Comparison of ENCODE assay signal across 17 cellular contexts in the genomic region with DNA sequence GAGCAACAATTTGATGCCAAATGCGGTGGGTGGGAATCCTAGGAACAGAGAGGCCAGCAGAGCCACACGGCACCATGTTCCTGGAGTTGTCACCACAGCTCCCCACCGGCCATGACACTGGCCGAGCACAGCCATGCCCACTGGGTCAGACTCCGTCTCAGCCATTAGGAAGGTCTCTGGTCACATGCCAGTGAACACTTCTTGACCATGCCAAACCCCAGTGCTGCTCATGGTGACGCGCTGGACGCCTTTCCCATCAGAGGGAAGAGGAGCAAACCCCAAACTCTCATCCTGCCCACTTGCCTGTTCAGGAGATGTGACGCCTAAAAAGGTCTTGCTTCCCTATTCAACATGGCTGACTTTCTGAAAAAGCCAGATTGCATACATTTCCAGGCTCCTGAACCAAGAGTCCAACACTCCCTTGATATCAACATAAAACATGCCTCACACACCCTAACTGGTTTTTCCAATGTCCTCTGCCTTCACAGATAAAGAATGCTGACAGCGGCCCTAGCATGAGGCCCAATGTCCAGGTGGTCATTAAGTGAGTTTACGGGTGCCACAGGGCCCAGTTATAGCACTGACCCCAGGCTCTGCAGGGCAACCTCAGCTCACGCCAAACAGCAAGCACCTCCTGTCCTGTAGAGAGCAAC. TPM values are rescaled to one million over a fixed set of nuclear protein-coding genes. Genes with fewer than 3 reads are reported as not detected.
DNase-seq lines count a peak whose midpoint lies in the region; ATAC-seq, FAIRE-seq and TF ChIP-seq lines count a peak whose summit lies in the region.
"Had no signal": no experiment of that assay in that cellular context is flagged by ENCODE, and none has a peak within 500 bp of the region (broad histone marks: within the 10 kb centered on the region; RNA-seq: fewer than 3 reads in every experiment).

No MANE protein-coding gene starts in this region.

- TF ChIP-seq POLR2A in HepG2 (IDR thresholded peaks at IDR 0.05; ENCODE audit: insufficient read depth in 1 of 2, low read depth in 2 of 2, low read length in 2 of 2) (no peak), right lobe of liver (IDR thresholded peaks at IDR 0.05) (no peak)

- H2AFZ ChIP-seq in HepG2 (ENCODE audit: low read length) = no peak overlapping the region
- no peak overlapping the region for H2AFZ ChIP-seq in smooth muscle cell (ENCODE audit: low read depth)

- no peaks in the 10 kb centered on the region for H3K9me3 Mint-ChIP-seq in endodermal cell
- H3K9me3 Mint-ChIP-seq in stimulated activated memory B cell treated with anti-CD40 and anti-IgM and Interleukin-4, amounts not matched to agents 10 μg/mL and 1 μg/mL and 100 μg/mL, for 72 hours = no peaks in the 10 kb centered on the region
- H3K9me3 Mint-ChIP-seq: CD4-positive, alpha-beta T cell had no signal

- H3K4me1 ChIP-seq in HepG2 (ENCODE audit: insufficient read depth, low read length) = no peaks in the 10 kb centered on the region
- H3K4me1 ChIP-seq in right lobe of liver = no peaks in the 10 kb centered on the region
- no peaks in the 10 kb centered on the region for H3K4me1 ChIP-seq in endodermal cell (ENCODE audit: control insufficient read depth, insufficient read depth, low read length)
- H3K4me1 ChIP-seq in smooth muscle cell (ENCODE audit: low read depth) = no peaks in the 10 kb centered on the region
- H3K4me1 ChIP-seq: HAP-1 had no signal

- DNase-seq in HepG2 (ENCODE audit: low spot score) (no peak), right lobe of liver (no peak), endodermal cell (no peak), mesenteric fat pad (ENCODE audit: low spot score) (peak; percentile 57), smooth muscle cell (lab: John Stamatoyannopoulos, UW; ENCODE audit: unreplicated experiment) (no peak), pons (ENCODE audit: low spot score) (no peak)
- DNase-seq: C1 segment of cervical spinal cord; CD4-positive, alpha-beta T cell; DMS79; GOT3 had no signal

- H3K9me3 ChIP-seq in HepG2 (ENCODE audit: low read length) = no peaks in the 10 kb centered on the region
- H3K9me3 ChIP-seq in right lobe of liver = no peaks in the 10 kb centered on the region
- H3K9me3 ChIP-seq in endodermal cell (ENCODE audit: control insufficient read depth, low read length) = no peaks in the 10 kb centered on the region
- no peaks in the 10 kb centered on the region for H3K9me3 ChIP-seq in smooth muscle cell (replicated peaks; ENCODE audit: low read depth)
- H3K9me3 ChIP-seq: HAP-1 had no signal

- WGBS in HepG2 (ENCODE audit: low lambda C conversion rate) = 34% methylated on average over 10 of the region's 12 CpGs
- no CpG with 5 or more reads among the region's 12 CpGs for WGBS in right lobe of liver (ENCODE audit: insufficient coverage, low coverage, low lambda C conversion rate, missing lambda C conversion rate)
- 93 to 94% methylated on average over 11 to 12 of the region's 12 CpGs for WGBS in endodermal cell (ENCODE audit: insufficient coverage in 1 of 2, insufficient read length in 1 of 2), 2 experiments
- 96% methylated on average over 12 of the region's 12 CpGs for WGBS in smooth muscle cell (ENCODE audit: low lambda C conversion rate)

- ATAC-seq in HepG2 (peak; percentile 31; the same call in 1 of the 3 replicates), right lobe of liver (no peak)
- peak; percentile 12 for ATAC-seq in stimulated activated memory B cell treated with anti-CD40 and anti-IgM and Interleukin-4, amounts not matched to agents 10 μg/mL and 1 μg/mL and 100 μg/mL, for 72 hours
- ATAC-seq: GM12878 had no signal

- no peaks in the 10 kb centered on the region for H3K4me1 Mint-ChIP-seq in endodermal cell
- peaks cover 6% of the 10 kb centered on the region for H3K4me1 Mint-ChIP-seq in stimulated activated memory B cell treated with anti-CD40 and anti-IgM and Interleukin-4, amounts not matched to agents 10 μg/mL and 1 μg/mL and 100 μg/mL, for 72 hours
- H3K4me1 Mint-ChIP-seq: B cell had no signal

- H3K4me3 ChIP-seq in HepG2 (replicated peaks in 1 of 3; ENCODE audit: insufficient read depth in 1 of 3, low read depth in 2 of 3, low read length in 3 of 3) (no peak overlapping the region), right lobe of liver (no peak overlapping the region), endodermal cell (ENCODE audit: low read length) (no peak overlapping the region), smooth muscle cell (no peak overlapping the region)
- H3K4me3 ChIP-seq: GM12878, HAP-1 had no signal

- no peaks in the 10 kb centered on the region for H3K27me3 Mint-ChIP-seq in endodermal cell (ENCODE audit: insufficient read depth)
- H3K27me3 Mint-ChIP-seq in stimulated activated memory B cell treated with anti-CD40 and anti-IgM and Interleukin-4, amounts not matched to agents 10 μg/mL and 1 μg/mL and 100 μg/mL, for 72 hours = peaks cover 9% of the 10 kb centered on the region

- no peaks in the 10 kb centered on the region for H3F3A ChIP-seq in smooth muscle cell (ENCODE audit: low read depth)

- TF ChIP-seq EP300 in HepG2 (IDR thresholded peaks at IDR 0.05; ENCODE audit: low read depth in 2 of 2, low read length in 2 of 2) (no peak), HepG2 (CRISPR knock-in tag; IDR thresholded peaks at IDR 0.05; ENCODE audit: borderline replicate concordance) (no peak)

- TF ChIP-seq CTCF in HepG2 (CRISPR knock-in tag; IDR thresholded peaks at IDR 0.05) (no peak), right lobe of liver (IDR thresholded peaks at IDR 0.05) (no peak), endodermal cell (conservative IDR thresholded peaks at IDR 0.05) (no peak), smooth muscle cell (IDR thresholded peaks at IDR 0.05; ENCODE audit: borderline replicate concordance, insufficient read depth, poor library complexity, severe bottlenecking) (no peak)

- H3K36me3 Mint-ChIP-seq in endodermal cell (ENCODE audit: low read depth) = no peaks in the 10 kb centered on the region
- no peaks in the 10 kb centered on the region for H3K36me3 Mint-ChIP-seq in stimulated activated memory B cell treated with anti-CD40 and anti-IgM and Interleukin-4, amounts not matched to agents 10 μg/mL and 1 μg/mL and 100 μg/mL, for 72 hours

- no peak overlapping the region for H3K4me3 Mint-ChIP-seq in endodermal cell
- no peak overlapping the region for H3K4me3 Mint-ChIP-seq in stimulated activated memory B cell treated with anti-CD40 and anti-IgM and Interleukin-4, amounts not matched to agents 10 μg/mL and 1 μg/mL and 100 μg/mL, for 72 hours
- H3K4me3 Mint-ChIP-seq: B cell; CD4-positive, alpha-beta T cell had no signal

- H3K79me2 ChIP-seq in HepG2 (ENCODE audit: insufficient read depth, low read length) (no peaks in the 10 kb centered on the region), smooth muscle cell (ENCODE audit: low read depth) (no peaks in the 10 kb centered on the region)

- CTCF ChIA-PET in HepG2 (lab: Yijun Ruan, JAX; ENCODE audit: low intra/inter-chr PET ratio, low total read pairs) = no interaction called here

- FAIRE-seq in HepG2 (lab: Jason Lieb, UNC) = no peak
- FAIRE-seq: A204.1, GM12878, GM18507 had no signal

- peak overlapping the region; percentile 30 for H3K27ac Mint-ChIP-seq in endodermal cell
- H3K27ac Mint-ChIP-seq in stimulated activated memory B cell treated with anti-CD40 and anti-IgM and Interleukin-4, amounts not matched to agents 10 μg/mL and 1 μg/mL and 100 μg/mL, for 72 hours = no peak overlapping the region
- H3K27ac Mint-ChIP-seq: B cell; CD4-positive, alpha-beta T cell had no signal

- in situ Hi-C loops in HepG2 (cut with HindIII; ENCODE audit: extremely low pct_ligation_motif_present, low pct_unique_long_range_greater_than_20kb) = no loop called here

- H3K9ac ChIP-seq in HepG2 (ENCODE audit: insufficient read depth, low read depth, low read length) = no peak overlapping the region
- H3K9ac ChIP-seq in endodermal cell (ENCODE audit: extremely low read depth, low read length, poor library complexity, severe bottlenecking) = no peak overlapping the region
- no peak overlapping the region for H3K9ac ChIP-seq in smooth muscle cell (ENCODE audit: low read depth)

- BruUV-seq in HepG2 (replicated peaks; lab: Mats Ljungman, UMichigan) = no TSS peak

- TF ChIP-seq RAD21 in HepG2 (CRISPR knock-in tag; IDR thresholded peaks at IDR 0.05) = no peak

- no peaks in the 10 kb centered on the region for H4K20me1 ChIP-seq in HepG2 (ENCODE audit: insufficient read depth, low read length)
- H4K20me1 ChIP-seq in smooth muscle cell (ENCODE audit: low read depth) = no peaks in the 10 kb centered on the region

- POLR2A ChIA-PET in HepG2 (lab: Yijun Ruan, JAX) = no interaction called here

- intact Hi-C loops in HepG2 (cut with micrococcal nuclease; ENCODE audit: unreplicated experiment) (no loop called here), right lobe of liver (cut with DNase I) (no loop called here)

- H3K27ac ChIP-seq in HepG2 (ENCODE audit: extremely low read length, insufficient read depth, low read length) (no peak overlapping the region), right lobe of liver (no peak overlapping the region), endodermal cell (ENCODE audit: low read depth, low read length) (no peak overlapping the region), smooth muscle cell (ENCODE audit: low read depth) (no peak overlapping the region)
- H3K27ac ChIP-seq: HL-60 had no signal

- H3K4me2 ChIP-seq in HepG2 (ENCODE audit: low read depth, low read length) = no peak overlapping the region
- no peak overlapping the region for H3K4me2 ChIP-seq in smooth muscle cell

- H3K27me3 ChIP-seq in HepG2 (ENCODE audit: control insufficient read depth in 1 of 2, insufficient read depth in 2 of 2, low read length in 2 of 2) (peaks cover 10 to 57% of the 10 kb centered on the region in 2 experiments), right lobe of liver (no peaks in the 10 kb centered on the region), endodermal cell (ENCODE audit: control insufficient read depth, insufficient read depth, low read length, poor library complexity, severe bottlenecking) (no peaks in the 10 kb centered on the region), smooth muscle cell (ENCODE audit: low read depth) (peaks cover 7% of the 10 kb centered on the region)

- H3K36me3 ChIP-seq in HepG2 (replicated peaks in 1 of 2; ENCODE audit: control insufficient read depth in 1 of 2, insufficient read depth in 2 of 2, low read length in 2 of 2) (no peaks in the 10 kb centered on the region), right lobe of liver (no peaks in the 10 kb centered on the region), endodermal cell (ENCODE audit: control insufficient read depth, insufficient read depth, low read length) (no peaks in the 10 kb centered on the region), smooth muscle cell (ENCODE audit: low read depth) (no peaks in the 10 kb centered on the region)
- H3K36me3 ChIP-seq: HAP-1 had no signal

RNA-seq across cellular contexts. Expression of a gene that starts 31.9 kb away (rescaled TPM):
- not detected in 2 replicates for total RNA-seq in HepG2 (2016; rRNA removed; fragmentation: Illumina TruSeq; extraction: Trizol)
- total RNA-seq in HepG2 (2016; cell fraction: cytosol; rRNA removed; fragmentation: Illumina TruSeq; extraction: Trizol; ENCODE audit: low read depth) = not detected in 2 replicates
- total RNA-seq in HepG2 (2016; cell fraction: insoluble cytoplasmic fraction; rRNA removed; fragmentation: Illumina TruSeq; extraction: Trizol) = not detected in 2 replicates
- not detected in 2 replicates for total RNA-seq in HepG2 (2016; cell fraction: membrane; rRNA removed; fragmentation: Illumina TruSeq; extraction: Trizol)
- total RNA-seq in HepG2 (2016; cell fraction: nucleus; rRNA removed; fragmentation: Illumina TruSeq; extraction: Trizol) = not detected in 2 replicates
- polyA plus RNA-seq in HepG2 (2011; rRNA removed) = under 0.01 and 0.01 TPM in 2 replicates
- polyA plus RNA-seq in HepG2 (2011; cell fraction: cytosol; rRNA removed) = under 0.01 TPM in 2 replicates
- polyA plus RNA-seq in HepG2 (2011; cell fraction: nucleus; rRNA removed) = 0.02 TPM in 2 replicates
- not detected in 2 replicates for polyA plus RNA-seq in HepG2 (2012)
- polyA plus RNA-seq in HepG2 (2016; cell fraction: cytosol; fragmentation: Illumina TruSeq; extraction: Trizol; ENCODE audit: low read depth) = not detected in 2 replicates
- not detected in 2 replicates for polyA plus RNA-seq in HepG2 (2016; cell fraction: insoluble cytoplasmic fraction; fragmentation: Illumina TruSeq; extraction: Trizol; ENCODE audit: low read depth)
- not detected in 2 replicates for polyA plus RNA-seq in HepG2 (2016; cell fraction: membrane; fragmentation: Illumina TruSeq; extraction: Trizol; ENCODE audit: low read depth)
- polyA plus RNA-seq in HepG2 (2016; cell fraction: nucleus; fragmentation: Illumina TruSeq; extraction: Trizol; ENCODE audit: insufficient read depth, low read depth) = not detected in 2 replicates
- 0.49 TPM in 1 of 2 replicates, not detected in the other for polyA minus RNA-seq in HepG2 (2011; rRNA and poly(A)+ RNA removed; ENCODE audit: low replicate concordance)
- polyA minus RNA-seq in HepG2 (2011; cell fraction: cytosol; rRNA and poly(A)+ RNA removed) = not detected in 2 replicates
- polyA minus RNA-seq in HepG2 (2011; cell fraction: nucleus; rRNA and poly(A)+ RNA removed) = not detected in 2 replicates
- total RNA-seq in right lobe of liver = 1 to 10 TPM in 1 of 6 experiments, under 1 TPM in 5; 0.26 to 1.7 (median 0.34) TPM
- 1 to 10 TPM; 3.3 to 4.3 TPM for total RNA-seq in endodermal cell
- 0.28 TPM for polyA plus RNA-seq in endodermal cell (2013, experiment 1 of 2)
- polyA plus RNA-seq in endodermal cell (2013, experiment 2 of 2) = 0.21 TPM
- 3.1 TPM for total RNA-seq in mesenteric fat pad
- 0.09 and 0.13 TPM in 2 replicates for total RNA-seq in smooth muscle cell
- polyA plus RNA-seq in smooth muscle cell = not detected in 2 replicates
- total RNA-seq: B cell had no signal

Comparison
In these comparisons a context has a peak if more than half of its experiments do, and no peak if none do; other contexts are left out.
1. ATAC-seq: peak in HepG2 (single experiment) and stimulated activated memory B cell treated with anti-CD40 and anti-IgM and Interleukin-4, amounts not matched to agents 10 μg/mL and 1 μg/mL and 100 μg/mL, for 72 hours (single experiment); none in right lobe of liver (0 of 4).